ENCODE assay signal across 8 cellular contexts in the genomic region with DNA sequence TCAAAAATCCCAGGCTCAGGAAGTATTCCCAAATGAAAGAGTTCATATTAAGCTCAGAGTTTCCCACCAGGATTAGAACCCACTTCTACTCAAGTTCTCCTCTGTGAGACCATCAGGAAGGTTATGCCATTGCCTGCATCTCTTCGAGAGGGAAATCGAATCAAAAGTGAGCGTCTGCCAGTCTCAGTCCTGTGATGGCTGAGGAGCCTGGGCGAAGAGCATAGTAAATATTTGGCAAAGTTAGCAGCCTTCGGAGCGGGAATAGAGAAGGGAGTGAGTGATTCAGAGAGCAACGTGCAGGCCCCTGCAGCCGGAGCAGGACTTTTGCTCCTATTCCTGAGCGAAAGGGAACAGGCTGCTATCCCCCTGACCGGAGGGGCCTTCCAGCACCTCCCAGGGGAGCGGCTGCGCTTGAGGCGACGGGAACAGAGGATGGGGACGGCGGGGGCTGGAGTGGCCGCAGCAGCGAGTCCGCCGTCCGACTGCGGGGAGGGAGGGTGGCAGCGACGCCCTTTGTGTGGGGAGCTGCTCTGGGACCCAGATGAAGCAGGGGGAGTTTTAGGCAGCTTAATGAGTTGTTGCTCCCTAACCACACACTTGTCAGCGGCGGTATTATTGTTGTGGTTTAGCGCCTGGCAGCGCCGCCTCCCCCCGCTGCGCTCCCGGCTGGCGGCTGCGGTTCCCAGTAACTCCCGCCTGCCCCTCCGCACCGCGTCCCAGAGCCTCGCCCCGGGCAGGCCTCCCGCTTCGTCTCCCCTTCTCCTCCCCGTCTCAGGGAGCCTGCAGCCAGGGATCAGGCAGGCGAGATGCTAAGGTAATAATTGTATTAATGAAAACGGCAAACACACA. TPM values are rescaled to one million over a fixed set of nuclear protein-coding genes. Genes with fewer than 3 reads are reported as not detected.
DNase-seq lines count a peak whose midpoint lies in the region; TF ChIP-seq lines count a peak whose summit lies in the region.

No MANE protein-coding gene starts in this region.

- H3K9me3 Mint-ChIP-seq in stimulated activated naive CD8-positive, alpha-beta T cell treated with anti-CD3 and anti-CD28 coated beads, Interleukin-15, Interleukin-2, amounts not matched to agents 100 ng/mL and 50 ng/mL, for 24 hours = no peaks in the 10 kb centered on the region

- no peaks in the 10 kb centered on the region for H3K79me2 ChIP-seq in OCI-LY7 (ENCODE audit: insufficient read depth, low read depth, low read length)

- peaks cover 27% of the 10 kb centered on the region for H3K4me1 Mint-ChIP-seq in stimulated activated naive CD8-positive, alpha-beta T cell treated with anti-CD3 and anti-CD28 coated beads, Interleukin-15, Interleukin-2, amounts not matched to agents 100 ng/mL and 50 ng/mL, for 24 hours (ENCODE audit: low read depth)

- BruUV-seq in A673 (replicated peaks; lab: Mats Ljungman, UMichigan) = no TSS peak
- no TSS peak for BruUV-seq in OCI-LY7 (replicated peaks; lab: Mats Ljungman, UMichigan)

- no peak for TF ChIP-seq POLR2A in breast epithelium (IDR thresholded peaks at IDR 0.05)

- H3K4me3 Mint-ChIP-seq in stimulated activated naive CD8-positive, alpha-beta T cell treated with anti-CD3 and anti-CD28 coated beads, Interleukin-15, Interleukin-2, amounts not matched to agents 100 ng/mL and 50 ng/mL, for 24 hours = peak overlapping the region; percentile 74

- H3K9me3 ChIP-seq in A673 (ENCODE audit: low read depth, low read length, poor library complexity, severe bottlenecking) (no peaks in the 10 kb centered on the region), breast epithelium (no peaks in the 10 kb centered on the region), OCI-LY7 (ENCODE audit: low read length) (no peaks in the 10 kb centered on the region)

- H3K36me3 Mint-ChIP-seq in stimulated activated naive CD8-positive, alpha-beta T cell treated with anti-CD3 and anti-CD28 coated beads, Interleukin-15, Interleukin-2, amounts not matched to agents 100 ng/mL and 50 ng/mL, for 24 hours (ENCODE audit: low read depth) = no peaks in the 10 kb centered on the region

- POLR2A ChIA-PET in A673 (lab: Charles Lee; ENCODE audit: low non-redundant PET) (no interaction called here), OCI-LY7 (lab: Charles Lee) (interaction anchor here (0.7 kb wide), 1 partner anchor 12 kb away, joined by 4 read pairs; no protein-coding TSS in a partner anchor)

- no peaks in the 10 kb centered on the region for H4K20me1 ChIP-seq in OCI-LY7 (ENCODE audit: insufficient read depth, low read length)

- no peaks in the 10 kb centered on the region for H3K36me3 ChIP-seq in A673 (ENCODE audit: insufficient read depth, low read length, poor library complexity, severe bottlenecking)
- no peaks in the 10 kb centered on the region for H3K36me3 ChIP-seq in breast epithelium
- no peaks in the 10 kb centered on the region for H3K36me3 ChIP-seq in OCI-LY7 (ENCODE audit: insufficient read depth, low read length)

- peaks cover 59% of the 10 kb centered on the region for H3K27me3 Mint-ChIP-seq in stimulated activated naive CD8-positive, alpha-beta T cell treated with anti-CD3 and anti-CD28 coated beads, Interleukin-15, Interleukin-2, amounts not matched to agents 100 ng/mL and 50 ng/mL, for 24 hours

- H3K4me3 ChIP-seq in A673 (ENCODE audit: low read depth, low read length, poor library complexity, severe bottlenecking) = peak overlapping the region; percentile 36
- peak overlapping the region; percentile 22 for H3K4me3 ChIP-seq in GM12865 (ENCODE audit: low read depth, low read length)
- H3K4me3 ChIP-seq in breast epithelium = peak overlapping the region; percentile 32 to 62 (median 49)
- H3K4me3 ChIP-seq in OCI-LY7 (ENCODE audit: low read depth, low read length, poor library complexity, severe bottlenecking) = no peak overlapping the region

- H2AFZ ChIP-seq in OCI-LY7 (ENCODE audit: low read length) = no peak overlapping the region

- peak; percentile 65 for DNase-seq in A673 (ENCODE audit: low spot score)
- no peak for DNase-seq in GM12865 (ENCODE audit: low read depth)
- DNase-seq in NCI-H345 treated with DMSO at 0.1 percent for 48 hours (lab: John Stamatoyannopoulos, UW; ENCODE audit: unreplicated experiment) = peak; percentile 46
- no peak for DNase-seq in breast epithelium (ENCODE audit: low spot score in 2 of 2)
- peak; percentile 34 for DNase-seq in kidney glomerular epithelial cell (lab: John Stamatoyannopoulos, UW)
- no peak for DNase-seq in OCI-LY7 (ENCODE audit: low spot score)
- no peak for DNase-seq in HT-29 (ENCODE audit: low spot score)

- no peaks in the 10 kb centered on the region for H3K9me2 ChIP-seq in OCI-LY7 (ENCODE audit: insufficient read depth, low read length)

- no peak overlapping the region for H3K27ac Mint-ChIP-seq in stimulated activated naive CD8-positive, alpha-beta T cell treated with anti-CD3 and anti-CD28 coated beads, Interleukin-15, Interleukin-2, amounts not matched to agents 100 ng/mL and 50 ng/mL, for 24 hours

- TF ChIP-seq CTCF in A673 (conservative IDR thresholded peaks at IDR 0.05; ENCODE audit: low read depth, low read length) (no peak), GM12865 (IDR thresholded peaks at IDR 0.05; ENCODE audit: insufficient read depth, low read depth, low read length, missing control alignments) (no peak), breast epithelium (IDR thresholded peaks at IDR 0.05) (no peak), OCI-LY7 (conservative IDR thresholded peaks at IDR 0.05; ENCODE audit: low read length) (no peak)

- H3K27ac ChIP-seq in A673 (ENCODE audit: low read depth, low read length, poor library complexity, severe bottlenecking) (no peak overlapping the region), breast epithelium (peak overlapping the region in 1 of 2 donors; percentile 2), OCI-LY7 (ENCODE audit: low read depth, low read length, poor library complexity, severe bottlenecking) (no peak overlapping the region)

- H3K27me3 ChIP-seq in A673 (replicated peaks; ENCODE audit: insufficient read depth, low read depth, low read length, poor library complexity) (no peaks in the 10 kb centered on the region), breast epithelium (peaks cover 0 to 35% of the 10 kb centered on the region in 2 donors)

- no peak overlapping the region for H3K4me2 ChIP-seq in OCI-LY7 (ENCODE audit: low read length)

- intact Hi-C loops in A673 (cut with micrococcal nuclease; ENCODE audit: unreplicated experiment) = no loop called here
- intact Hi-C loops in breast epithelium (cut with DNase I; ENCODE audit: low total_unique reads) = no loop called here
- intact Hi-C loops in OCI-LY7 (cut with micrococcal nuclease; ENCODE audit: unreplicated experiment) = no loop called here

- CTCF ChIA-PET in A673 (lab: Charles Lee) (no interaction called here), OCI-LY7 (lab: Charles Lee; ENCODE audit: unreplicated experiment) (no interaction called here)

- peaks cover 27% of the 10 kb centered on the region for H3K4me1 ChIP-seq in A673 (ENCODE audit: insufficient read depth, low read length, poor library complexity, severe bottlenecking)
- H3K4me1 ChIP-seq in breast epithelium = no peaks in the 10 kb centered on the region
- H3K4me1 ChIP-seq in OCI-LY7 (ENCODE audit: insufficient read depth, low read length, poor library complexity, severe bottlenecking) = peaks cover 13% of the 10 kb centered on the region

RNA-seq across cellular contexts. Expression of a gene that starts 21.7 kb away (rescaled TPM):
- 38.1 and 43.8 TPM in 2 replicates for total RNA-seq in A673 (2021)
- total RNA-seq in breast epithelium = under 1 TPM; 0.33 to 0.48 (median 0.44) TPM
- 3.3 and 6.8 TPM in 2 replicates for total RNA-seq in OCI-LY7 (2014; rRNA removed; shearing (Covaris generic))
- total RNA-seq in OCI-LY7 (2022) = 15.3 and 16.9 TPM in 2 replicates
- 9.9 and 12.4 TPM in 2 replicates for total RNA-seq in HT-29 (2014; rRNA removed; shearing (Covaris generic))

RNA-seq across cellular contexts. Expression of a gene that starts 34.0 kb away (rescaled TPM):
- total RNA-seq in A673 (2021) (not detected in 2 replicates), breast epithelium (10 to 100 TPM in 1 of 3 donors, 1 to 10 TPM in 1, not detected in 1; 8.8 to 20.5 TPM), OCI-LY7 (2022) (not detected in 2 replicates)
- not detected in 2 replicates for total RNA-seq in OCI-LY7 (2014; rRNA removed; shearing (Covaris generic))
- total RNA-seq in HT-29 (2014; rRNA removed; shearing (Covaris generic)) = 137 and 149 TPM in 2 replicates

RNA-seq across cellular contexts. Expression of a gene that starts 44.1 kb away (rescaled TPM):
- total RNA-seq in A673 (2021) (1.2 and 1.5 TPM in 2 replicates), breast epithelium (10 to 100 TPM; 11.6 to 38.7 (median 19.8) TPM), OCI-LY7 (2022) (0.49 and 0.83 TPM in 2 replicates)
- 0.15 and 0.35 TPM in 2 replicates for total RNA-seq in OCI-LY7 (2014; rRNA removed; shearing (Covaris generic))
- total RNA-seq in HT-29 (2014; rRNA removed; shearing (Covaris generic)) = 31.1 and 38.2 TPM in 2 replicates

RNA-seq across cellular contexts. Expression of a gene that starts 44.3 kb away (rescaled TPM):
- total RNA-seq in A673 (2021) = 22.9 and 25.8 TPM in 2 replicates
- 10 to 100 TPM in 1 of 3 donors, 1 to 10 TPM in 2; 2.9 to 15.2 (median 9.8) TPM for total RNA-seq in breast epithelium
- total RNA-seq in OCI-LY7 (2014; rRNA removed; shearing (Covaris generic)) = 2.4 and 5.1 TPM in 2 replicates
- 5.1 and 5.5 TPM in 2 replicates for total RNA-seq in OCI-LY7 (2022)
- 2.9 and 7.2 TPM in 2 replicates for total RNA-seq in HT-29 (2014; rRNA removed; shearing (Covaris generic))

RNA-seq across cellular contexts. Expression of a gene that starts 44.5 kb away (rescaled TPM):
- total RNA-seq in A673 (2021) = 11.2 and 12.0 TPM in 2 replicates
- 10 to 100 TPM; 12.5 to 17.0 (median 14.9) TPM for total RNA-seq in breast epithelium
- total RNA-seq in OCI-LY7 (2014; rRNA removed; shearing (Covaris generic)) = 2.6 and 4.8 TPM in 2 replicates
- total RNA-seq in OCI-LY7 (2022) = 7.3 and 8.6 TPM in 2 replicates
- total RNA-seq in HT-29 (2014; rRNA removed; shearing (Covaris generic)) = 6.8 and 6.9 TPM in 2 replicates

Comparison
In these comparisons a context has a peak if more than half of its experiments do, and no peak if none do; other contexts are left out.
1. DNase-seq: peak in A673 (single experiment), NCI-H345 treated with DMSO at 0.1 percent for 48 hours (single experiment) and kidney glomerular epithelial cell (single experiment); none in GM12865 (single experiment), breast epithelium (0 of 2), OCI-LY7 (single experiment) and HT-29 (single experiment).